In genomic region chr2:83967854-83968253, GRCh38 we compare ENCODE assay signal across 19 cellular contexts.
DNase-seq lines count a peak whose midpoint lies in the region; ATAC-seq and TF ChIP-seq lines count a peak whose summit lies in the region.
"Had no signal": no experiment of that assay in that cellular context is flagged by ENCODE, and none has a peak within 500 bp of the region (broad histone marks: within the 10 kb centered on the region; RNA-seq: fewer than 3 reads in every experiment).

No MANE protein-coding gene starts in this region.

- no peaks in the 10 kb centered on the region for H3K27me3 ChIP-seq in HCT116 (ENCODE audit: insufficient read depth, low read length)
- H3K27me3 ChIP-seq in RWPE2 (ENCODE audit: insufficient read depth, poor library complexity, severe bottlenecking), result no peaks in the 10 kb centered on the region
- H3K27me3 ChIP-seq in foreskin keratinocyte, result no peaks in the 10 kb centered on the region
- H3K27me3 ChIP-seq: cardiac muscle cell, esophagus squamous epithelium, pancreas had no signal

- TF ChIP-seq RAD21 in HCT116 (IDR thresholded peaks at IDR 0.05; ENCODE audit: low read depth), result peak; percentile 32

- no peaks in the 10 kb centered on the region for H3K9me3 ChIP-seq in HCT116 (ENCODE audit: control insufficient read depth in 1 of 2, insufficient read depth in 1 of 2, low read depth in 1 of 2, low read length in 2 of 2)
- no peaks in the 10 kb centered on the region for H3K9me3 ChIP-seq in RWPE2 (ENCODE audit: severe bottlenecking)
- H3K9me3 ChIP-seq: esophagus squamous epithelium, lower lobe of right lung, pancreas had no signal

- RAD21 ChIA-PET in HCT116 (lab: Charles Lee; ENCODE audit: low non-redundant PET in 1 of 2, low total read pairs in 2 of 2, uncharacterized antibody in 2 of 2, unreplicated experiment in 2 of 2), result no interaction called here

- H3K27ac ChIP-seq in HCT116 (ENCODE audit: low read depth, low read length), result no peak overlapping the region
- H3K27ac ChIP-seq in RWPE2 (ENCODE audit: poor library complexity, severe bottlenecking), result no peak overlapping the region
- no peak overlapping the region for H3K27ac ChIP-seq in foreskin keratinocyte
- H3K27ac ChIP-seq: cardiac muscle cell, esophagus squamous epithelium, lower lobe of right lung, pancreas had no signal

- no peak overlapping the region for H3K4me3 ChIP-seq in HCT116 (replicated peaks in 1 of 2; ENCODE audit: low read depth in 1 of 2, low read length in 2 of 2)
- H3K4me3 ChIP-seq in RWPE2 (ENCODE audit: severe bottlenecking), result no peak overlapping the region
- H3K4me3 ChIP-seq: cardiac muscle cell, esophagus squamous epithelium, lower lobe of right lung, pancreas had no signal

- no peak overlapping the region for H3K9ac ChIP-seq in HCT116 (ENCODE audit: low read length)

- intact Hi-C loops in HCT116 (cut with micrococcal nuclease), result no loop called here

- POLR2A ChIA-PET in HCT116 (lab: Charles Lee), result no interaction called here

- in situ Hi-C loops in ACHN (cut with HindIII; ENCODE audit: low pct_ligation_motif_present, low pct_unique_long_range_greater_than_20kb, low sequenced_read_pairs), result no loop called here

- peak; percentile 18 for DNase-seq in COLO829 (ENCODE audit: low spot score)
- peak; percentile 15 for DNase-seq in HCT116 (ENCODE audit: low read depth, low spot score)
- DNase-seq in RWPE2 (ENCODE audit: low spot score), result no peak
- DNase-seq in foreskin keratinocyte, result no peak
- DNase-seq in stimulated activated CD4-positive, alpha-beta T cell treated with anti-CD3 and anti-CD28 coated beads, Interleukin-15, amount 100 ng/mL, for 24 hours, result no peak
- no peak for DNase-seq in ACHN
- no peak for DNase-seq in NCI-H2227 treated with DMSO at 0.1 percent for 48 hours (lab: John Stamatoyannopoulos, UW)
- DNase-seq: activated CD8-positive, alpha-beta memory T cell treated with anti-CD3 and anti-CD28 coated beads, Interleukin-2, amount 10 ng/mL, durations not matched to agents 7 days and 5 days; esophagus squamous epithelium; lower lobe of right lung; naive B cell; NCI-H2029; NCI-H510A; pancreas; stimulated activated CD4-positive, alpha-beta T cell treated with anti-CD3 and anti-CD28 coated beads, Interleukin-2, amount 100 ng/mL, for 48 hours had no signal

- no peaks in the 10 kb centered on the region for H3K9me2 ChIP-seq in HCT116 (ENCODE audit: insufficient read depth)

- H3K4me2 ChIP-seq in HCT116 (ENCODE audit: low read length), result no peak overlapping the region

- TF ChIP-seq CTCF in HCT116 (IDR thresholded peaks at IDR 0.05 in 2 of 3, conservative IDR thresholded peaks at IDR 0.05 in 1 of 3; ENCODE audit: borderline replicate concordance in 1 of 3, insufficient read depth in 1 of 3, low read depth in 2 of 3, low read length in 2 of 3) (peak; percentile 4 to 53 (median 52); a peak in 3 of 6 replicates), RWPE2 (IDR thresholded peaks at IDR 0.05; ENCODE audit: poor library complexity, severe bottlenecking) (peak; percentile 23), foreskin keratinocyte (conservative IDR thresholded peaks at IDR 0.05) (peak; percentile 11)

- ATAC-seq in HCT116, result peak; percentile 63; the same call in 1 of the 2 replicates
- ATAC-seq in RWPE2 (ENCODE audit: low read depth), result no peak
- no peak for ATAC-seq in foreskin keratinocyte
- no peak for ATAC-seq in GM21619 (IDR thresholded peaks at IDR 0.05; ENCODE audit: unreplicated experiment)
- ATAC-seq: activated CD4-positive, CD25-positive, alpha-beta regulatory T cell treated with anti-CD3 and anti-CD28 coated beads, Interleukin-2, amount 50 U/mL, for 24 hours; activated CD8-positive, alpha-beta memory T cell treated with anti-CD3 and anti-CD28 coated beads, Interleukin-2, amount 10 ng/mL, durations not matched to agents 7 days and 5 days; activated T-helper 17 cell treated with anti-CD3 and anti-CD28 coated beads, Interleukin-2, amount 50 U/mL, for 72 hours; lower lobe of right lung; pancreas had no signal

- H4K20me1 ChIP-seq in HCT116 (ENCODE audit: insufficient read depth), result no peaks in the 10 kb centered on the region

- H3K4me1 ChIP-seq in HCT116 (ENCODE audit: control insufficient read depth in 1 of 2, insufficient read depth in 2 of 2, low read length in 2 of 2), result no peaks in the 10 kb centered on the region
- no peaks in the 10 kb centered on the region for H3K4me1 ChIP-seq in RWPE2 (ENCODE audit: insufficient read depth, poor library complexity, severe bottlenecking)
- H3K4me1 ChIP-seq in foreskin keratinocyte, result no peaks in the 10 kb centered on the region
- H3K4me1 ChIP-seq: esophagus squamous epithelium, lower lobe of right lung, pancreas had no signal

- H3K79me2 ChIP-seq in HCT116 (ENCODE audit: insufficient read depth, low read length), result no peaks in the 10 kb centered on the region

- no peaks in the 10 kb centered on the region for H3K36me3 ChIP-seq in HCT116 (ENCODE audit: control insufficient read depth in 1 of 2, insufficient read depth in 2 of 2, low read length in 2 of 2)
- no peaks in the 10 kb centered on the region for H3K36me3 ChIP-seq in RWPE2 (ENCODE audit: low read depth)
- H3K36me3 ChIP-seq: cardiac muscle cell, esophagus squamous epithelium, lower lobe of right lung, pancreas had no signal

- TF ChIP-seq POLR2A in HCT116 (IDR thresholded peaks at IDR 0.05; ENCODE audit: borderline replicate concordance, extremely low read depth, insufficient read depth, insufficient read length), result no peak

- no peak overlapping the region for H2AFZ ChIP-seq in HCT116 (ENCODE audit: low read depth, low read length, poor library complexity, severe bottlenecking)

- CTCF ChIA-PET in HCT116 (lab: Charles Lee), result no interaction called here

- no TSS peak for BruUV-seq in HCT116 (replicated peaks; lab: Mats Ljungman, UMichigan)

TF ChIP-seq in HCT116, 20 proteins besides CTCF, POLR2A, EP300 and RAD21:
- TF ChIP-seq SRF (IDR thresholded peaks at IDR 0.05; ENCODE audit: low read depth) (0 out of 2 replicates have a peak, but pooled peaks have one; percentile 53), ZFX (IDR thresholded peaks at IDR 0.05) (no peak), TCF7L2 (IDR thresholded peaks at IDR 0.05; ENCODE audit: borderline replicate concordance, extremely low read depth, insufficient read depth, insufficient read length) (peak; percentile 10), CEBPB (IDR thresholded peaks at IDR 0.05; ENCODE audit: low read depth) (no peak)

Comparison
In these comparisons a context has a peak if more than half of its experiments do, and no peak if none do; other contexts are left out.
1. DNase-seq: peak in COLO829 (single experiment) and HCT116 (single experiment); none in RWPE2 (single experiment), foreskin keratinocyte (0 of 2), stimulated activated CD4-positive, alpha-beta T cell treated with anti-CD3 and anti-CD28 coated beads, Interleukin-15, amount 100 ng/mL, for 24 hours (single experiment), ACHN (single experiment) and NCI-H2227 treated with DMSO at 0.1 percent for 48 hours (single experiment).
2. Peak in every context shown above with its lines, with median percentiles within 50 percentile points of each other: CTCF ChIP-seq.